ENCODE assay signal across 1 cellular context in genomic region chr2:197453123-197453913, GRCh38.
A peak's percentile ranks its signal among the peaks of the same experiment; 100 is the strongest.
TF ChIP-seq lines count a peak whose summit lies in the region.

COQ10B (plus strand) TSS chr2:197453552; CDS start chr2:197453561, 9 bp downstream.

TF ChIP-seq in HepG2, 621 proteins besides CTCF, POLR2A, EP300 and RAD21 (continued from another document and continues in another):
- TF ChIP-seq GPBP1L1 (CRISPR knock-in tag; IDR thresholded peaks at IDR 0.05) (no peak), HMG20A (CRISPR knock-in tag; IDR thresholded peaks at IDR 0.05; ENCODE audit: borderline replicate concordance) (no peak; the same call in 1 of the 2 replicates), ZNF281 (CRISPR knock-in tag; IDR thresholded peaks at IDR 0.05; ENCODE audit: borderline replicate concordance) (peak; percentile 69; the same call in 1 of the 2 replicates), ZNF292 (CRISPR knock-in tag; IDR thresholded peaks at IDR 0.05; ENCODE audit: borderline replicate concordance, low read depth) (peak; percentile 59; the same call in 1 of the 2 replicates), ATAD3A (CRISPR knock-in tag; IDR thresholded peaks at IDR 0.05) (no peak), KAT8 (CRISPR knock-in tag; IDR thresholded peaks at IDR 0.05) (peak; percentile 94), ZNF710 (CRISPR knock-in tag; IDR thresholded peaks at IDR 0.05; ENCODE audit: borderline replicate concordance) (peak; percentile 88), GPN1 (CRISPR knock-in tag; IDR thresholded peaks at IDR 0.05; ENCODE audit: borderline replicate concordance) (no peak), STAG1 (CRISPR knock-in tag; IDR thresholded peaks at IDR 0.05) (peak; percentile 43; the same call in 1 of the 2 replicates), TERF1 (CRISPR knock-in tag; IDR thresholded peaks at IDR 0.05) (no peak), ZFP90 (CRISPR knock-in tag; IDR thresholded peaks at IDR 0.05; ENCODE audit: borderline replicate concordance) (peak; percentile 94), ZNF605 (CRISPR knock-in tag; IDR thresholded peaks at IDR 0.05) (peak; percentile 93), ZNF761 (CRISPR knock-in tag; conservative IDR thresholded peaks at IDR 0.05) (peak; percentile 19; the same call in 1 of the 2 replicates), NCOA2 (CRISPR knock-in tag; IDR thresholded peaks at IDR 0.05) (peak; percentile 41; the same call in 1 of the 2 replicates), NR1H2 (CRISPR knock-in tag; IDR thresholded peaks at IDR 0.05; ENCODE audit: borderline replicate concordance, low read depth) (no peak), AKAP8 (CRISPR knock-in tag; IDR thresholded peaks at IDR 0.05) (no peak), EEA1 (CRISPR knock-in tag; IDR thresholded peaks at IDR 0.05; ENCODE audit: borderline replicate concordance) (0 out of 2 replicates have a peak, but pooled peaks have one; percentile 44), HOMEZ (CRISPR knock-in tag; IDR thresholded peaks at IDR 0.05; ENCODE audit: low read depth) (0 out of 2 replicates have a peak, but pooled peaks have one; percentile 86), ZNF318 (CRISPR knock-in tag; IDR thresholded peaks at IDR 0.05) (peak; percentile 43; the same call in 1 of the 2 replicates), ZKSCAN8 (CRISPR knock-in tag; IDR thresholded peaks at IDR 0.05; ENCODE audit: borderline replicate concordance) (peak; percentile 57; the same call in 1 of the 2 replicates), HMGXB4 (CRISPR knock-in tag; IDR thresholded peaks at IDR 0.05; ENCODE audit: borderline replicate concordance in 1 of 2, low read depth in 1 of 2) (peak; percentile 77 to 78; a peak in 3 of 4 replicates), ZC3H4 (CRISPR knock-in tag; IDR thresholded peaks at IDR 0.05; ENCODE audit: borderline replicate concordance) (peak; percentile 79), HNF4A (CRISPR knock-in tag; IDR thresholded peaks at IDR 0.05) (0 out of 2 replicates have a peak, but pooled peaks have one; percentile 14), ZSCAN9 (CRISPR knock-in tag; IDR thresholded peaks at IDR 0.05; ENCODE audit: borderline replicate concordance) (peak; percentile 41), ZNF670 (CRISPR knock-in tag; IDR thresholded peaks at IDR 0.05; ENCODE audit: borderline replicate concordance) (no peak), E2F5 (CRISPR knock-in tag; conservative IDR thresholded peaks at IDR 0.05) (0 out of 2 replicates have a peak, but pooled peaks have one; percentile 8), POLR2AphosphoS2 (IDR thresholded peaks at IDR 0.05; ENCODE audit: low read depth, low read length) (no peak), SRSF9 (IDR thresholded peaks at IDR 0.05; ENCODE audit: borderline replicate concordance, insufficient read depth, low read depth, low read length, poor library complexity, severe bottlenecking) (no peak), NFYC (CRISPR knock-in tag; IDR thresholded peaks at IDR 0.05) (peak; percentile 93), WIZ (CRISPR knock-in tag; IDR thresholded peaks at IDR 0.05) (no peak; the same call in 1 of the 2 replicates), RFX1 (IDR thresholded peaks at IDR 0.05) (no peak), ATF7-NPFF (CRISPR knock-in tag; IDR thresholded peaks at IDR 0.05; ENCODE audit: low read depth) (no peak; the same call in 1 of the 2 replicates), SMAD1 (CRISPR knock-in tag; IDR thresholded peaks at IDR 0.05; ENCODE audit: borderline replicate concordance, low read depth) (peak; percentile 68; the same call in 1 of the 2 replicates), ELF4 (CRISPR knock-in tag; IDR thresholded peaks at IDR 0.05; ENCODE audit: borderline replicate concordance) (peak; percentile 98; the same call in 1 of the 2 replicates), HNRNPLL (IDR thresholded peaks at IDR 0.05; ENCODE audit: low read depth, low read length, poor library complexity, severe bottlenecking) (peak; percentile 100), ISX (CRISPR knock-in tag; conservative IDR thresholded peaks at IDR 0.05) (no peak), ZNF780A (CRISPR knock-in tag; IDR thresholded peaks at IDR 0.05) (no peak; the same call in 1 of the 2 replicates), STAT5B (CRISPR knock-in tag; IDR thresholded peaks at IDR 0.05) (0 out of 2 replicates have a peak, but pooled peaks have one; percentile 26), FOXK2 (IDR thresholded peaks at IDR 0.05) (peak; percentile 65)
